15 cellular contexts compared by ENCODE assay signal in the genomic region with DNA sequence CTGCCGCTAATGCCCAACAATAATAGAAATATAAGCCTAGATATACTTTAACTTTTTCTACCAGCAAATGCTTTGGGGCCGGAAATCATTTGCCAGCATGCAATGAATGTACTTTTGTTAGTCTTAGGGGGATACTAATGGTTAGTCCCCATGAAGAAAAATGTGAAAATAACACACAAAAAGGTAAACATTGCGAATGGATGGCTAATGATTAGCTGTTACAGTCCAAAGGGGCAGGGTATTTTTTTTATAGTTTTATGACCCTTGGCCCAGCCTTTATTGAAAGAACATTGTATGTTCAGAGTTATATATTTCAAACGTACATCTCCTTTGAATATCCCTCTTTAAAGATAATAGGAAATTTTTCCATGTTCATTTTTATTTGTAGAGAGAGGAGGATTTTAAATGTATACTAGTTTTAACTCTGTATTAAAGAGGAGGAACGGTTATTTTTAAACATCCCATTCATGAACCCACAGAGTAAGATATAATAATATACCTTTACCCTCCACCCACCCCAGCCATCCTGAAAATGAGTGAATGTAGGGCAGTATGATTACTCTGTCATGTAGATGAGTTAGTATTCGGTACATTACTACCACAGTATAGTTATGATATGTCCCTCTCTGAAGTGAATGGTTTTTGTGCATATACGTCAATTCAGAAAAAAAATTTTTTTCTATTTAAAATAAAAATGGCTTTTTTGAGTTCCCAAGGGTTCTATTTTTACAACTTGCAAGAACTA.
DNase-seq lines count a peak whose midpoint lies in the region; ATAC-seq and TF ChIP-seq lines count a peak whose summit lies in the region.
"Had no signal": no experiment of that assay in that cellular context is flagged by ENCODE, and none has a peak within 500 bp of the region (broad histone marks: within the 10 kb centered on the region; RNA-seq: fewer than 3 reads in every experiment).

No MANE protein-coding gene starts in this region.

- H3K9me3 Mint-ChIP-seq in CD4-positive, CD25-positive, alpha-beta regulatory T cell = peaks cover 0 to 2% (median 0%) of the 10 kb centered on the region in 7 donors
- no peaks in the 10 kb centered on the region for H3K9me3 Mint-ChIP-seq in activated CD4-positive, alpha-beta memory T cell treated with anti-CD3 and anti-CD28 coated beads, Interleukin-2, amount 10 ng/mL, durations not matched to agents 7 days and 5 days
- H3K9me3 Mint-ChIP-seq: nephron progenitor cell; T-helper 2 cell treated with Interferon-gamma antibody and Interleukin-4, amounts not matched to agents 5 μg/mL and 100 μg/mL, for 36 hours had no signal

- no peaks in the 10 kb centered on the region for H3K9me3 ChIP-seq in CD4-positive, CD25-positive, alpha-beta regulatory T cell (ENCODE audit: control insufficient read depth in 2 of 2, low read length in 2 of 2)
- no peaks in the 10 kb centered on the region for H3K9me3 ChIP-seq in mucosa of descending colon
- H3K9me3 ChIP-seq: gastrocnemius medialis, tibial nerve had no signal

- CTCF ChIA-PET in activated CD4-positive, alpha-beta memory T cell treated with anti-CD3 and anti-CD28 coated beads, Interleukin-2, amount 10 ng/mL, durations not matched to agents 7 days and 5 days (lab: Charles Lee) = no interaction called here

- no peak for DNase-seq in CD4-positive, CD25-positive, alpha-beta regulatory T cell
- DNase-seq in activated CD4-positive, alpha-beta memory T cell treated with anti-CD3 and anti-CD28 coated beads, Interleukin-2, amount 10 ng/mL, durations not matched to agents 7 days and 5 days = no peak
- DNase-seq in mucosa of descending colon (no peak), dorsolateral prefrontal cortex (no peak), GM03348 (ENCODE audit: low spot score) (no peak), SKM-1 treated with dmso at 0.1 percent for 144 hours (lab: John Stamatoyannopoulos, UW; ENCODE audit: unreplicated experiment) (no peak)
- DNase-seq: aorta; effector CD8-positive, alpha-beta T cell; gastrocnemius medialis; NCI-H226; nephron progenitor cell had no signal

- TF ChIP-seq CTCF in mucosa of descending colon (IDR thresholded peaks at IDR 0.05) (no peak), dorsolateral prefrontal cortex (IDR thresholded peaks at IDR 0.05 in 54 of 56, conservative IDR thresholded peaks at IDR 0.05 in 2 of 56; ENCODE audit: low read depth in 1 of 56, partially characterized antibody in 56 of 56) (no peak)

- no peaks in the 10 kb centered on the region for H3K27me3 Mint-ChIP-seq in CD4-positive, CD25-positive, alpha-beta regulatory T cell
- no peaks in the 10 kb centered on the region for H3K27me3 Mint-ChIP-seq in activated CD4-positive, alpha-beta memory T cell treated with anti-CD3 and anti-CD28 coated beads, Interleukin-2, amount 10 ng/mL, durations not matched to agents 7 days and 5 days

- peak overlapping the region in 1 of 3 donors; percentile 80 for H3K27ac Mint-ChIP-seq in CD4-positive, CD25-positive, alpha-beta regulatory T cell
- peak overlapping the region; percentile 1 for H3K27ac Mint-ChIP-seq in activated CD4-positive, alpha-beta memory T cell treated with anti-CD3 and anti-CD28 coated beads, Interleukin-2, amount 10 ng/mL, durations not matched to agents 7 days and 5 days
- H3K27ac Mint-ChIP-seq: nephron progenitor cell; T-helper 2 cell treated with Interferon-gamma antibody and Interleukin-4, amounts not matched to agents 5 μg/mL and 100 μg/mL, for 36 hours had no signal

- H3K36me3 ChIP-seq in CD4-positive, CD25-positive, alpha-beta regulatory T cell (ENCODE audit: control insufficient read depth, insufficient read depth, low read length) = peaks cover 28% of the 10 kb centered on the region
- no peaks in the 10 kb centered on the region for H3K36me3 ChIP-seq in mucosa of descending colon (ENCODE audit: low read depth)
- H3K36me3 ChIP-seq: gastrocnemius medialis, tibial nerve had no signal

- H3K27me3 ChIP-seq in CD4-positive, CD25-positive, alpha-beta regulatory T cell (ENCODE audit: control insufficient read depth, insufficient read depth, low read length) = no peaks in the 10 kb centered on the region
- H3K27me3 ChIP-seq in dorsolateral prefrontal cortex = no peaks in the 10 kb centered on the region
- H3K27me3 ChIP-seq: gastrocnemius medialis, tibial nerve had no signal

- ATAC-seq in CD4-positive, CD25-positive, alpha-beta regulatory T cell (ENCODE audit: low read depth in 2 of 2) = no peak
- ATAC-seq in GM21723 (IDR thresholded peaks at IDR 0.05; ENCODE audit: unreplicated experiment) (peak; percentile 11), mucosa of descending colon (peak; percentile 86), GM21367 (IDR thresholded peaks at IDR 0.05; ENCODE audit: unreplicated experiment) (no peak)
- ATAC-seq: gastrocnemius medialis had no signal

- H3K4me3 ChIP-seq in CD4-positive, CD25-positive, alpha-beta regulatory T cell (ENCODE audit: low read depth, low read length) = peak overlapping the region; percentile 10
- H3K4me3 ChIP-seq in mucosa of descending colon = no peak overlapping the region
- H3K4me3 ChIP-seq in dorsolateral prefrontal cortex = no peak overlapping the region
- H3K4me3 ChIP-seq: tibial nerve had no signal

- H3K4me3 Mint-ChIP-seq in CD4-positive, CD25-positive, alpha-beta regulatory T cell = no peak overlapping the region
- no peak overlapping the region for H3K4me3 Mint-ChIP-seq in activated CD4-positive, alpha-beta memory T cell treated with anti-CD3 and anti-CD28 coated beads, Interleukin-2, amount 10 ng/mL, durations not matched to agents 7 days and 5 days
- H3K4me3 Mint-ChIP-seq: nephron progenitor cell; T-helper 2 cell treated with Interferon-gamma antibody and Interleukin-4, amounts not matched to agents 5 μg/mL and 100 μg/mL, for 36 hours had no signal

- POLR2A ChIA-PET in activated CD4-positive, alpha-beta memory T cell treated with anti-CD3 and anti-CD28 coated beads, Interleukin-2, amount 10 ng/mL, durations not matched to agents 7 days and 5 days (lab: Charles Lee) = interaction anchor here (1.1 to 8.1 kb wide), 4 partner anchors 27 to 85 kb away, joined by 3 to 92 read pairs (median 36); a partner anchor contains a TSS

- H3K4me1 ChIP-seq in CD4-positive, CD25-positive, alpha-beta regulatory T cell (ENCODE audit: control insufficient read depth, insufficient read depth, low read length, poor library complexity, severe bottlenecking) = peaks cover 49% of the 10 kb centered on the region
- H3K4me1 ChIP-seq in mucosa of descending colon (ENCODE audit: low read depth) = peaks cover 15% of the 10 kb centered on the region

- no peak overlapping the region for H3K27ac ChIP-seq in CD4-positive, CD25-positive, alpha-beta regulatory T cell (ENCODE audit: insufficient read depth, low read length, poor library complexity, severe bottlenecking)
- H3K27ac ChIP-seq in dorsolateral prefrontal cortex = peak overlapping the region in 26 of 59 donors; percentile 28 to 81 (median 61)

- intact Hi-C loops in mucosa of descending colon (cut with DNase I, micrococcal nuclease) (no loop called here), dorsolateral prefrontal cortex (cut with DNase I) (no loop called here)

- peaks cover 35 to 86% (median 68%) of the 10 kb centered on the region in 4 donors for H3K4me1 Mint-ChIP-seq in CD4-positive, CD25-positive, alpha-beta regulatory T cell
- H3K4me1 Mint-ChIP-seq in activated CD4-positive, alpha-beta memory T cell treated with anti-CD3 and anti-CD28 coated beads, Interleukin-2, amount 10 ng/mL, durations not matched to agents 7 days and 5 days = peaks cover 91% of the 10 kb centered on the region

- peaks cover 50% of the 10 kb centered on the region for H3K36me3 Mint-ChIP-seq in CD4-positive, CD25-positive, alpha-beta regulatory T cell
- peaks cover 70% of the 10 kb centered on the region for H3K36me3 Mint-ChIP-seq in activated CD4-positive, alpha-beta memory T cell treated with anti-CD3 and anti-CD28 coated beads, Interleukin-2, amount 10 ng/mL, durations not matched to agents 7 days and 5 days (ENCODE audit: low read depth)

Comparison
In these comparisons a context has a peak if more than half of its experiments do, and no peak if none do; other contexts are left out.
1. ATAC-seq: peak in GM21723 (single experiment) and mucosa of descending colon (single experiment); none in CD4-positive, CD25-positive, alpha-beta regulatory T cell (0 of 2) and GM21367 (single experiment).